Comparison of ENCODE assay signal across 22 cellular contexts in genomic region chr6:109473120-109473519, GRCh38. TPM values are rescaled to one million over a fixed set of nuclear protein-coding genes. Genes with fewer than 3 reads are reported as not detected.
DNase-seq lines count a peak whose midpoint lies in the region; ATAC-seq and TF ChIP-seq lines count a peak whose summit lies in the region.
"Had no signal": no experiment of that assay in that cellular context is flagged by ENCODE, and none has a peak within 500 bp of the region (broad histone marks: within the 10 kb centered on the region; RNA-seq: fewer than 3 reads in every experiment).

No MANE protein-coding gene starts in this region.

- H3K27ac Mint-ChIP-seq in activated naive CD4-positive, alpha-beta T cell treated with anti-CD3 and anti-CD28 coated beads, Interleukin-2, amount 50 U/mL, for 72 hours, result peak overlapping the region; percentile 63 to 71
- peak overlapping the region; percentile 39 to 78 for H3K27ac Mint-ChIP-seq in stimulated activated naive CD8-positive, alpha-beta T cell treated with anti-CD3 and anti-CD28 coated beads, Interleukin-15, amount 100 ng/mL, for 72 hours
- H3K27ac Mint-ChIP-seq: nephron had no signal

- in situ Hi-C loops in GM13977 (cut with MboI; ENCODE audit: low pct_unique_long_range_greater_than_20kb, low sequenced_read_pairs, unreplicated experiment), result no loop called here

- peak overlapping the region in 1 of 2 donors; percentile 59 for H3K4me3 Mint-ChIP-seq in stimulated activated naive CD8-positive, alpha-beta T cell treated with anti-CD3 and anti-CD28 coated beads, Interleukin-15, amount 100 ng/mL, for 72 hours
- H3K4me3 Mint-ChIP-seq: activated naive CD4-positive, alpha-beta T cell treated with anti-CD3 and anti-CD28 coated beads, Interleukin-2, amount 10 ng/mL, durations not matched to agents 7 days and 5 days; nephron had no signal

- H2AFZ ChIP-seq in OCI-LY3 (ENCODE audit: low read depth, low read length), result no peak overlapping the region
- H2AFZ ChIP-seq: parathyroid adenoma had no signal

- DNase-seq in activated naive CD4-positive, alpha-beta T cell treated with anti-CD3 and anti-CD28 coated beads, Interleukin-2, amount 50 U/mL, for 72 hours (ENCODE audit: low spot score in 2 of 2), result no peak
- no peak for DNase-seq in activated naive CD4-positive, alpha-beta T cell treated with Interleukin-2 at 50 U/mL for 16 hours
- DNase-seq in dorsolateral prefrontal cortex (no peak), germinal center (ENCODE audit: low spot score) (no peak), GM13977 (ENCODE audit: low spot score) (no peak)
- no peak for DNase-seq in stimulated activated naive CD8-positive, alpha-beta T cell treated with anti-CD3 and anti-CD28 coated beads, Interleukin-15, amount 100 ng/mL, for 72 hours
- DNase-seq: activated naive CD4-positive, alpha-beta T cell treated with anti-CD3 and anti-CD28 coated beads, Interleukin-2, amount 10 ng/mL, durations not matched to agents 7 days and 5 days; EL; HCEC 1CT; KG1; mesendoderm; NCI-H187 treated with DMSO at 0.1 percent for 48 hours; NCI-H2227 treated with DMSO at 0.1 percent for 48 hours; NCI-H82; PC-3; SHP77 treated with DMSO at 0.1 percent for 48 hours; stimulated activated naive CD4-positive, alpha-beta T cell treated with Interleukin-2 at 50 U/mL for 16 hours; transverse colon; WERI-Rb-1 had no signal

- H3K4me3 ChIP-seq in OCI-LY3 (ENCODE audit: low read length) (no peak overlapping the region), dorsolateral prefrontal cortex (peak overlapping the region in 1 of 59 donors; percentile 8)
- H3K4me3 ChIP-seq: transverse colon had no signal

- TF ChIP-seq CTCF in OCI-LY3 (IDR thresholded peaks at IDR 0.05; ENCODE audit: low read depth, low read length) (no peak), dorsolateral prefrontal cortex (IDR thresholded peaks at IDR 0.05 in 54 of 56, conservative IDR thresholded peaks at IDR 0.05 in 2 of 56; ENCODE audit: low read depth in 1 of 56, partially characterized antibody in 56 of 56) (no peak), GM13977 (IDR thresholded peaks at IDR 0.05; ENCODE audit: extremely low read depth, insufficient read depth, missing control alignments) (no peak)

- peak overlapping the region; percentile 61; the same call in 1 of the 2 replicates for H3K4me2 ChIP-seq in OCI-LY3 (ENCODE audit: low read length)

- intact Hi-C loops in dorsolateral prefrontal cortex (cut with DNase I), result no loop called here

- peaks cover 68% of the 10 kb centered on the region for H3K79me2 ChIP-seq in OCI-LY3 (ENCODE audit: low read length)

- no peaks in the 10 kb centered on the region for H3K27me3 Mint-ChIP-seq in stimulated activated naive CD8-positive, alpha-beta T cell treated with anti-CD3 and anti-CD28 coated beads, Interleukin-15, amount 100 ng/mL, for 72 hours
- H3K27me3 Mint-ChIP-seq: activated naive CD4-positive, alpha-beta T cell treated with anti-CD3 and anti-CD28 coated beads, Interleukin-2, amount 10 ng/mL, durations not matched to agents 7 days and 5 days had no signal

- no peaks in the 10 kb centered on the region for H3K9me3 Mint-ChIP-seq in activated naive CD4-positive, alpha-beta T cell treated with anti-CD3 and anti-CD28 coated beads, Interleukin-2, amount 50 U/mL, for 72 hours
- no peaks in the 10 kb centered on the region for H3K9me3 Mint-ChIP-seq in stimulated activated naive CD8-positive, alpha-beta T cell treated with anti-CD3 and anti-CD28 coated beads, Interleukin-15, amount 100 ng/mL, for 72 hours
- H3K9me3 Mint-ChIP-seq: activated naive CD4-positive, alpha-beta T cell treated with anti-CD3 and anti-CD28 coated beads, Interleukin-2, amount 10 ng/mL, durations not matched to agents 7 days and 5 days; nephron had no signal

- peaks cover 21% of the 10 kb centered on the region for H3K4me1 ChIP-seq in OCI-LY3 (ENCODE audit: low read length)
- H3K4me1 ChIP-seq: parathyroid adenoma had no signal

- no peak overlapping the region for H3K9ac ChIP-seq in OCI-LY3 (ENCODE audit: low read length)
- H3K9ac ChIP-seq: parathyroid adenoma had no signal

- H3K4me1 Mint-ChIP-seq in stimulated activated naive CD8-positive, alpha-beta T cell treated with anti-CD3 and anti-CD28 coated beads, Interleukin-15, amount 100 ng/mL, for 72 hours, result peaks cover 83% of the 10 kb centered on the region

- H3K27me3 ChIP-seq in OCI-LY3 (ENCODE audit: low read depth, low read length) (no peaks in the 10 kb centered on the region), dorsolateral prefrontal cortex (no peaks in the 10 kb centered on the region)
- H3K27me3 ChIP-seq: transverse colon had no signal

- no peak overlapping the region for H3K27ac ChIP-seq in OCI-LY3 (ENCODE audit: low read length)
- H3K27ac ChIP-seq in dorsolateral prefrontal cortex, result peak overlapping the region in 38 of 59 donors; percentile 1 to 71 (median 48)
- H3K27ac ChIP-seq: parathyroid adenoma, transverse colon, WERI-Rb-1 had no signal

- H3K36me3 ChIP-seq in OCI-LY3 (replicated peaks; ENCODE audit: low read depth, low read length), result peaks cover 52% of the 10 kb centered on the region

- no peaks in the 10 kb centered on the region for H3K9me3 ChIP-seq in OCI-LY3 (ENCODE audit: insufficient read depth, low read length)
- H3K9me3 ChIP-seq: transverse colon had no signal

- peaks cover 46 to 62% of the 10 kb centered on the region in 2 donors for H3K36me3 Mint-ChIP-seq in activated naive CD4-positive, alpha-beta T cell treated with anti-CD3 and anti-CD28 coated beads, Interleukin-2, amount 50 U/mL, for 72 hours

- no peak for ATAC-seq in activated naive CD4-positive, alpha-beta T cell treated with anti-CD3 and anti-CD28 coated beads, Interleukin-2, amount 50 U/mL, for 72 hours
- no peak for ATAC-seq in stimulated activated naive CD8-positive, alpha-beta T cell treated with anti-CD3 and anti-CD28 coated beads, Interleukin-15, amount 100 ng/mL, for 72 hours
- ATAC-seq: PC-3 had no signal

- H4K20me1 ChIP-seq in OCI-LY3 (ENCODE audit: insufficient read depth, low read length), result peaks cover 26% of the 10 kb centered on the region

RNA-seq across cellular contexts. Expression of gene ZBTB24, which starts 9.9 kb away (rescaled TPM):
- 10 to 100 TPM; 10.8 to 11.5 TPM for total RNA-seq in activated naive CD4-positive, alpha-beta T cell treated with anti-CD3 and anti-CD28 coated beads, Interleukin-2, amount 50 U/mL, for 72 hours
- total RNA-seq in dorsolateral prefrontal cortex, result 10 to 100 TPM in 61 of 120 experiments, 1 to 10 TPM in 59; 5.4 to 12.6 (median 10.0) TPM

RNA-seq across cellular contexts. Expression of gene MICAL1, which starts 17.5 kb away (rescaled TPM):
- total RNA-seq in activated naive CD4-positive, alpha-beta T cell treated with anti-CD3 and anti-CD28 coated beads, Interleukin-2, amount 50 U/mL, for 72 hours, result 10 to 100 TPM; 32.9 to 45.7 TPM
- total RNA-seq in dorsolateral prefrontal cortex, result 10 to 100 TPM; 22.6 to 77.0 (median 42.3) TPM

RNA-seq across cellular contexts. Expression of gene SMPD2, which starts 32.6 kb away (rescaled TPM):
- 1 to 10 TPM; 7.6 to 9.8 TPM for total RNA-seq in activated naive CD4-positive, alpha-beta T cell treated with anti-CD3 and anti-CD28 coated beads, Interleukin-2, amount 50 U/mL, for 72 hours
- 10 to 100 TPM in 28 of 120 experiments, 1 to 10 TPM in 92; 3.5 to 16.3 (median 7.9) TPM for total RNA-seq in dorsolateral prefrontal cortex

RNA-seq across cellular contexts. Expression of gene PPIL6, which starts 32.7 kb away (rescaled TPM):
- total RNA-seq in activated naive CD4-positive, alpha-beta T cell treated with anti-CD3 and anti-CD28 coated beads, Interleukin-2, amount 50 U/mL, for 72 hours, result not detected
- total RNA-seq in dorsolateral prefrontal cortex, result 10 to 100 TPM in 73 of 120 experiments, 1 to 10 TPM in 47; 5.2 to 18.3 (median 10.6) TPM
